11 cellular contexts compared by ENCODE assay signal in the genomic region with DNA sequence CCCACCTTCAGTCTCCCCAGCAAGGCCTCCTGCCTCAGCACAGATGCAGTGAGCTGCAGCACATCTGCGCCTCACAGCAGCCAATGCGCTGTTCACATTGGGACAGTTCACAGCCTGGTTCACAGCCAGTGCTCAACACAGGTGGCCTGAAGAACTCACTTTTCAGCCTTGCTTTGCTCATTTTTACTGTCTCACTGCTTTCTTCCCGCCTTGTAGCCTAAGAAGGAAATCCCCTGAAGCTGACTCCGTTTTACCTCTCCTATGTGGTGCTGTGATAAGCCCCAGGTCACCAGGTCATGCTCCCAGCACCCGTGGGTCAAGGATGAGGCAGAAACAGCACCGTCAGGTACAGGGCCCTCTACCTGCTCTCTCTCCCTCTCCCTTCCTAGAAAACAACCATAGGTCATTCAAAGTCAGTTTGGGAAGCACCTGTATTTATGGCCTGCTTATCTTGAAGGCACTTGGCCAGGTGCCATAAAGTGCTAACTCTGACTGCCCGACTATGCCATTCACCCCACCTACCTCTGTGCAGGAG. TPM values are rescaled to one million over a fixed set of nuclear protein-coding genes. Genes with fewer than 3 reads are reported as not detected.
DNase-seq lines count a peak whose midpoint lies in the region; ATAC-seq lines count a peak whose summit lies in the region.
"Had no signal": no experiment of that assay in that cellular context is flagged by ENCODE, and none has a peak within 500 bp of the region (broad histone marks: within the 10 kb centered on the region; RNA-seq: fewer than 3 reads in every experiment).

No MANE protein-coding gene starts in this region.

- no peaks in the 10 kb centered on the region for H3K36me3 ChIP-seq in CD8-positive, alpha-beta memory T cell (ENCODE audit: insufficient read depth, low read length)

- H3K36me3 Mint-ChIP-seq in CD8-positive, alpha-beta memory T cell, result peaks cover under 1 to 24% (median 8%) of the 10 kb centered on the region in 3 donors
- peaks cover 4 to 18% (median 13%) of the 10 kb centered on the region in 3 donors for H3K36me3 Mint-ChIP-seq in naive thymus-derived CD8-positive, alpha-beta T cell

- no peaks in the 10 kb centered on the region for H3K27me3 ChIP-seq in CD8-positive, alpha-beta memory T cell (ENCODE audit: insufficient read depth, low read length, poor library complexity, severe bottlenecking)

- CTCF ChIA-PET in CD8-positive, alpha-beta memory T cell (lab: Charles Lee), result interaction anchor here (1.1 to 4.9 kb wide), 10 partner anchors 11 to 214 kb away, joined by 3 to 37 read pairs (median 8); a partner anchor contains a TSS

- H3K4me3 Mint-ChIP-seq in CD8-positive, alpha-beta memory T cell, result peak overlapping the region; percentile 88 to 97 (median 94)
- peak overlapping the region; percentile 77 to 98 (median 94) for H3K4me3 Mint-ChIP-seq in naive thymus-derived CD8-positive, alpha-beta T cell

- POLR2A ChIA-PET in CD8-positive, alpha-beta memory T cell (lab: Charles Lee), result interaction anchor here (1.7 to 1.8 kb wide), 2 partner anchors 185 to 186 kb away, joined by 7 to 17 read pairs; a partner anchor contains a TSS
- POLR2A ChIA-PET in naive thymus-derived CD8-positive, alpha-beta T cell (lab: Charles Lee), result interaction anchor here (0.7 to 11.6 kb wide), 16 partner anchors 9 to 223 kb away, joined by 3 to 201 read pairs (median 13); a partner anchor contains a TSS

- no peaks in the 10 kb centered on the region for H3K9me3 ChIP-seq in CD8-positive, alpha-beta memory T cell (ENCODE audit: low read length)

- peaks cover 73% of the 10 kb centered on the region for H3K4me1 ChIP-seq in CD8-positive, alpha-beta memory T cell (ENCODE audit: insufficient read depth, low read length)

- peak; percentile 18 to 25 for ATAC-seq in naive thymus-derived CD8-positive, alpha-beta T cell
- ATAC-seq in GM21381 (IDR thresholded peaks at IDR 0.05; ENCODE audit: unreplicated experiment), result no peak
- ATAC-seq: PC-3 had no signal

- H3K4me3 ChIP-seq in CD8-positive, alpha-beta memory T cell (ENCODE audit: low read length), result peak overlapping the region; percentile 70

- H3K27me3 Mint-ChIP-seq in CD8-positive, alpha-beta memory T cell, result peaks cover 0 to 3% of the 10 kb centered on the region in 2 donors
- peaks cover 0 to 8% (median 0%) of the 10 kb centered on the region in 5 donors for H3K27me3 Mint-ChIP-seq in naive thymus-derived CD8-positive, alpha-beta T cell

- peak in 2 of 5 donors; percentile 23 to 56 for DNase-seq in CD8-positive, alpha-beta memory T cell
- DNase-seq in T-helper 1 cell (peak in 3 of 5 donors; percentile 14 to 34 (median 29)), kidney tubule cell (ENCODE audit: low spot score) (no peak), AML-193 (lab: John Stamatoyannopoulos, UW) (no peak), NCI-H187 treated with DMSO at 0.1 percent for 48 hours (lab: John Stamatoyannopoulos, UW) (no peak)
- peak; percentile 33 for DNase-seq in central memory CD4-positive, alpha-beta T cell
- DNase-seq in naive thymus-derived CD8-positive, alpha-beta T cell, result peak in 9 of 10 donors; percentile 17 to 72 (median 45)
- DNase-seq: caudate nucleus, GF-D8, PC-3 had no signal

- peak overlapping the region; percentile 26 to 95 (median 92) for H3K27ac Mint-ChIP-seq in CD8-positive, alpha-beta memory T cell
- H3K27ac Mint-ChIP-seq in naive thymus-derived CD8-positive, alpha-beta T cell, result peak overlapping the region; percentile 92 to 98 (median 96)

- no peaks in the 10 kb centered on the region for H3K9me3 Mint-ChIP-seq in CD8-positive, alpha-beta memory T cell
- H3K9me3 Mint-ChIP-seq in naive thymus-derived CD8-positive, alpha-beta T cell, result no peaks in the 10 kb centered on the region

- H3K27ac ChIP-seq in CD8-positive, alpha-beta memory T cell (ENCODE audit: low read depth, low read length), result no peak overlapping the region

- H3K4me1 Mint-ChIP-seq in CD8-positive, alpha-beta memory T cell, result peaks cover 68 to 86% (median 85%) of the 10 kb centered on the region in 3 donors
- H3K4me1 Mint-ChIP-seq in naive thymus-derived CD8-positive, alpha-beta T cell, result peaks cover 42 to 81% (median 79%) of the 10 kb centered on the region in 4 donors

RNA-seq across cellular contexts. Expression of a gene that starts 1.1 kb away (rescaled TPM):
- total RNA-seq in CD8-positive, alpha-beta memory T cell, result 1 to 10 TPM; 1.4 to 1.6 TPM
- polyA plus RNA-seq in CD8-positive, alpha-beta memory T cell, result 1.3 TPM
- total RNA-seq in naive thymus-derived CD8-positive, alpha-beta T cell, result 10 to 100 TPM; 22.5 to 23.5 TPM
- 1 to 10 TPM; 2.3 to 2.7 (median 2.6) TPM for polyA plus RNA-seq in naive thymus-derived CD8-positive, alpha-beta T cell

Comparison
In these comparisons a context has a peak if more than half of its experiments do, and no peak if none do; other contexts are left out.
1. DNase-seq: peak in T-helper 1 cell (3 of 5), central memory CD4-positive, alpha-beta T cell (single experiment) and naive thymus-derived CD8-positive, alpha-beta T cell (9 of 10); none in kidney tubule cell (single experiment), AML-193 (0 of 2) and NCI-H187 treated with DMSO at 0.1 percent for 48 hours (single experiment).
2. RNA of a gene that starts 1.1 kb away (total RNA-seq): 22.5 to 23.5 TPM in naive thymus-derived CD8-positive, alpha-beta T cell; 1.4 to 1.6 TPM in CD8-positive, alpha-beta memory T cell; every median in the first group is over 4 times any median in the second.